ENCODE assay signal across 21 cellular contexts in the genomic region with DNA sequence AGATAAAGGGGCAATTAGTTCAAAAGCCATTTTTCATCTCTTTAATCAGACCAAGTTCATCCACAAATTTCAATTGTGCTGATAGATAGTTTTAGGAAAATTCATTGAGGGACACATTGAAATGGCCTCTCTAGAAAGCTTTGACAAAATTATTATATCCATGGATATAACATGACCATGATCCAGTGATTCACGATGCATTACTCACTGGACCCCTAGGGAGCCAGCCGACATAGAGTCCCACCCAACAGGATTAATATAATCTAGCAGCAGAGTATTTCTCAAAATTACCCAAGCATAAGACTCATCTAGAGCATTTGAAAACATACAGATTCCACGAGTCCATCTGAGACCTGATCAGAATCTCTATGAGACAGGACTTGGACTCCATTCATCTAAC.
A peak's percentile ranks its signal among the peaks of the same experiment; 100 is the strongest.
DNase-seq lines count a peak whose midpoint lies in the region; ATAC-seq and TF ChIP-seq lines count a peak whose summit lies in the region.
"Had no signal": no experiment of that assay in that cellular context is flagged by ENCODE, and none has a peak within 500 bp of the region (broad histone marks: within the 10 kb centered on the region; RNA-seq: fewer than 3 reads in every experiment).

No MANE protein-coding gene starts in this region.

- H2AFZ ChIP-seq in ACC112 (ENCODE audit: low read length, unreplicated experiment) (no peak overlapping the region), hepatocyte (no peak overlapping the region)

- no peaks in the 10 kb centered on the region for H3K27me3 ChIP-seq in ACC112 (ENCODE audit: insufficient read depth, low read length)
- no peaks in the 10 kb centered on the region for H3K27me3 ChIP-seq in hepatocyte
- H3K27me3 ChIP-seq: BLaER1 treated with 17β-estradiol and CSF1 and Interleukin-3, amounts not matched to agents 10 nM and 100 nM had no signal

- H4K20me1 ChIP-seq in hepatocyte (ENCODE audit: insufficient read depth, poor library complexity, severe bottlenecking) = no peaks in the 10 kb centered on the region
- H4K20me1 ChIP-seq: BLaER1 treated with 17β-estradiol and CSF1 and Interleukin-3, amounts not matched to agents 10 nM and 100 nM had no signal

- H3K4me1 ChIP-seq in ACC112 (ENCODE audit: control insufficient read depth, insufficient read depth, low read length, unreplicated experiment) (peaks cover 32% of the 10 kb centered on the region), hepatocyte (ENCODE audit: insufficient read depth) (no peaks in the 10 kb centered on the region)
- H3K4me1 ChIP-seq: BLaER1 treated with 17β-estradiol and CSF1 and Interleukin-3, amounts not matched to agents 10 nM and 100 nM had no signal

- no peaks in the 10 kb centered on the region for H3K9me2 ChIP-seq in hepatocyte (replicated peaks; ENCODE audit: insufficient read depth)
- H3K9me2 ChIP-seq: SK-N-SH had no signal

- no peaks in the 10 kb centered on the region for H3K79me2 ChIP-seq in ACC112 (ENCODE audit: control insufficient read depth, insufficient read depth, low read length, unreplicated experiment)
- no peaks in the 10 kb centered on the region for H3K79me2 ChIP-seq in hepatocyte

- intact Hi-C loops in sciatic nerve (cut with DNase I) = no loop called here

- DNase-seq in HS-5 (ENCODE audit: low read depth) (peak; percentile 37), astrocyte of the spinal cord (ENCODE audit: low read depth, low spot score) (peak; percentile 61), fibroblast of the aortic adventitia (ENCODE audit: low read depth) (peak; percentile 48), KG1 (lab: John Stamatoyannopoulos, UW) (no peak), sciatic nerve (ENCODE audit: low spot score) (no peak), hepatocyte (ENCODE audit: low spot score) (no peak)
- no peak for DNase-seq in stimulated activated naive CD8-positive, alpha-beta T cell treated with anti-CD3 and anti-CD28 coated beads, Interleukin-15, Interleukin-2, amounts not matched to agents 100 U/mL and 50 U/mL, for 24 hours
- DNase-seq: Calu3; CD8-positive, alpha-beta T cell; HFFc6; Kasumi-1; NCI-H1105; NCI-H1694; NCI-H2081 treated with DMSO at 0.1 percent for 48 hours; NCI-H510A treated with DMSO at 0.1 percent for 48 hours; NCI-H774; RPMI8226; SHP77 treated with DMSO at 0.1 percent for 48 hours; SK-N-SH had no signal

- H3K27ac ChIP-seq in ACC112 (ENCODE audit: low read depth, low read length) (peak overlapping the region; percentile 28; the same call in 1 of the 2 replicates), hepatocyte (no peak overlapping the region)
- H3K27ac ChIP-seq: BLaER1 treated with 17β-estradiol and CSF1 and Interleukin-3, amounts not matched to agents 10 nM and 100 nM had no signal

- TF ChIP-seq CTCF in astrocyte of the spinal cord (IDR thresholded peaks at IDR 0.05; ENCODE audit: low read depth, low read length) (no peak), fibroblast of the aortic adventitia (IDR thresholded peaks at IDR 0.05; ENCODE audit: insufficient read depth, low read length) (no peak), hepatocyte (IDR thresholded peaks at IDR 0.05; ENCODE audit: poor library complexity) (no peak)

- in situ Hi-C loops in astrocyte of the spinal cord (cut with HindIII; ENCODE audit: low sequenced_read_pairs) = no loop called here

- H3K36me3 ChIP-seq in ACC112 (ENCODE audit: insufficient read depth, low read length) (no peaks in the 10 kb centered on the region), hepatocyte (replicated peaks; ENCODE audit: insufficient read depth, low read depth) (no peaks in the 10 kb centered on the region)
- H3K36me3 ChIP-seq: BLaER1 treated with 17β-estradiol and CSF1 and Interleukin-3, amounts not matched to agents 10 nM and 100 nM had no signal

- WGBS in hepatocyte (ENCODE audit: low lambda C conversion rate, missing lambda C conversion rate) = 91% methylated on average over 3 of the region's 3 CpGs

- no peaks in the 10 kb centered on the region for H3K9me3 ChIP-seq in hepatocyte (ENCODE audit: low read depth)
- H3K9me3 ChIP-seq: BLaER1 treated with 17β-estradiol and CSF1 and Interleukin-3, amounts not matched to agents 10 nM and 100 nM; SK-N-SH had no signal

- H3K4me3 ChIP-seq in ACC112 (ENCODE audit: low read depth, low read length) = no peak overlapping the region
- no peak overlapping the region for H3K4me3 ChIP-seq in astrocyte of the spinal cord (ENCODE audit: low read depth, low read length)
- H3K4me3 ChIP-seq in fibroblast of the aortic adventitia (ENCODE audit: low read depth, low read length) = no peak overlapping the region
- H3K4me3 ChIP-seq in hepatocyte = no peak overlapping the region
- H3K4me3 ChIP-seq: BLaER1 treated with 17β-estradiol and CSF1 and Interleukin-3, amounts not matched to agents 10 nM and 100 nM had no signal

- ATAC-seq in stimulated activated naive CD8-positive, alpha-beta T cell treated with anti-CD3 and anti-CD28 coated beads, Interleukin-15, Interleukin-2, amounts not matched to agents 100 U/mL and 50 U/mL, for 24 hours = no peak
- ATAC-seq in sciatic nerve = no peak
- ATAC-seq: CD8-positive, alpha-beta T cell had no signal

- no peak overlapping the region for H3K4me2 ChIP-seq in hepatocyte
- H3K4me2 ChIP-seq: BLaER1 treated with 17β-estradiol and CSF1 and Interleukin-3, amounts not matched to agents 10 nM and 100 nM; SK-N-SH had no signal

Comparison
In these comparisons a context has a peak if more than half of its experiments do, and no peak if none do; other contexts are left out.
1. DNase-seq: peak in HS-5 (single experiment), astrocyte of the spinal cord (single experiment) and fibroblast of the aortic adventitia (single experiment); none in KG1 (single experiment), stimulated activated naive CD8-positive, alpha-beta T cell treated with anti-CD3 and anti-CD28 coated beads, Interleukin-15, Interleukin-2, amounts not matched to agents 100 U/mL and 50 U/mL, for 24 hours (single experiment), sciatic nerve (single experiment) and hepatocyte (single experiment).